ENCODE assay signal across 1 cellular context in genomic region chr6:41713650-41714291, GRCh38.
TF ChIP-seq lines count a peak whose summit lies in the region.

No MANE protein-coding gene starts in this region.

TF ChIP-seq in K562, 482 proteins besides CTCF, POLR2A, EP300 and RAD21:
- TF ChIP-seq ZNF263 (CRISPR knock-in tag; IDR thresholded peaks at IDR 0.05; ENCODE audit: borderline replicate concordance) (peak; percentile 51; the same call in 1 of the 2 replicates), DACH1 (IDR thresholded peaks at IDR 0.05; ENCODE audit: partially characterized antibody) (no peak)
- TF ChIP-seq, protein P1, sequence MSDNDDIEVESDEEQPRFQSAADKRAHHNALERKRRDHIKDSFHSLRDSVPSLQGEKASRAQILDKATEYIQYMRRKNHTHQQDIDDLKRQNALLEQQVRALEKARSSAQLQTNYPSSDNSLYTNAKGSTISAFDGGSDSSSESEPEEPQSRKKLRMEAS (CRISPR knock-in tag; IDR thresholded peaks at IDR 0.05), result peak; percentile 53
